9 cellular contexts compared by ENCODE assay signal in the genomic region with DNA sequence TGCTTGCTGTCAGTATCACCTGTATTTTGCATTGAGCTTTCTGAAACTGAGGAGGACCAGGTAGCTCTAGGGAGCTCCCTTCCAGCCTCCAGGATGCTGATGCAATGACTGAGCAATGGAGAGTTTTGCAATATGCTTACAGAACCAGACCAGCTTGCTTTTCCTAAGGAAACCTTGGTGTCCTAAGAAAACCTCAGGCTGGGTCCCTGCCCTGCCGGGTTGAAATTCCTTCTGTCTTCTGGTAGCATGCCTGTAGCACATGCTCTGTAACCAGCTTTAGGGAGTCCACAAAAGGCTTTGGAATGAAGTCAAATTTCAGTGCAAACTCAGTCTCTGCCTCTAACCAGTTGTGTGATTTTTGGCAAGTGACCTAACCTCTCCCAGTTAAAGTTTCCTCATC.
DNase-seq lines count a peak whose midpoint lies in the region; ATAC-seq and TF ChIP-seq lines count a peak whose summit lies in the region.
"Had no signal": no experiment of that assay in that cellular context is flagged by ENCODE, and none has a peak within 500 bp of the region (broad histone marks: within the 10 kb centered on the region; RNA-seq: fewer than 3 reads in every experiment).

No MANE protein-coding gene starts in this region.

- H3K27ac ChIP-seq in MM.1S (ENCODE audit: low read length) (no peak overlapping the region; the same call in 1 of the 2 replicates), lower lobe of right lung (peak overlapping the region; percentile 56)
- no peak overlapping the region for H3K27ac ChIP-seq in effector memory CD4-positive, alpha-beta T cell (ENCODE audit: insufficient read depth, low read length, poor library complexity, severe bottlenecking)

- TF ChIP-seq CTCF in AG09309 (IDR thresholded peaks at IDR 0.05; ENCODE audit: control insufficient read depth, insufficient read depth, low read depth, low read length, missing control alignments) (no peak), MM.1S (IDR thresholded peaks at IDR 0.05; ENCODE audit: low read length) (no peak), cardiac fibroblast (IDR thresholded peaks at IDR 0.05; ENCODE audit: low read depth, low read length) (no peak), lower lobe of right lung (IDR thresholded peaks at IDR 0.05) (no peak)

- no peak overlapping the region for H3K9ac ChIP-seq in MM.1S (ENCODE audit: low read length)

- no peaks in the 10 kb centered on the region for H3K79me2 ChIP-seq in MM.1S (ENCODE audit: low read length)

- ATAC-seq in lower lobe of right lung (peak; percentile 87 to 92), HG02870 (IDR thresholded peaks at IDR 0.05; ENCODE audit: unreplicated experiment) (no peak)

- H3K36me3 ChIP-seq in MM.1S (replicated peaks; ENCODE audit: insufficient read depth, low read length) (no peaks in the 10 kb centered on the region), lower lobe of right lung (no peaks in the 10 kb centered on the region)
- no peaks in the 10 kb centered on the region for H3K36me3 ChIP-seq in effector memory CD4-positive, alpha-beta T cell (ENCODE audit: control insufficient read depth, insufficient read depth, low read length)

- H4K20me1 ChIP-seq in MM.1S (ENCODE audit: insufficient read depth, low read length) = no peaks in the 10 kb centered on the region

- H2AFZ ChIP-seq in MM.1S (ENCODE audit: low read length) = peak overlapping the region; percentile 29; the same call in 1 of the 2 replicates

- peak; percentile 100 for DNase-seq in AG09309 (ENCODE audit: low read depth)
- DNase-seq in MM.1S = no peak
- peak; percentile 98 to 99 for DNase-seq in cardiac fibroblast (ENCODE audit: low read depth in 2 of 2)
- peak; percentile 78 for DNase-seq in lower lobe of right lung
- DNase-seq in effector memory CD4-positive, alpha-beta T cell = no peak
- no peak for DNase-seq in iPS-NIHi7 (ENCODE audit: extremely low spot score)
- DNase-seq in central memory CD4-positive, alpha-beta T cell = no peak
- DNase-seq: T-helper 2 cell had no signal

- H3K4me3 ChIP-seq in AG09309 (ENCODE audit: control insufficient read depth, low read depth, low read length) = no peak overlapping the region
- H3K4me3 ChIP-seq in MM.1S (ENCODE audit: low read length) = no peak overlapping the region
- no peak overlapping the region for H3K4me3 ChIP-seq in cardiac fibroblast (replicated peaks in 1 of 2; ENCODE audit: low read depth in 2 of 2, low read length in 2 of 2)
- H3K4me3 ChIP-seq in lower lobe of right lung = no peak overlapping the region
- no peak overlapping the region for H3K4me3 ChIP-seq in effector memory CD4-positive, alpha-beta T cell (ENCODE audit: insufficient read depth, low read depth, low read length, poor library complexity, severe bottlenecking)

- H3K9me3 ChIP-seq in MM.1S (replicated peaks; ENCODE audit: insufficient read depth, low read length) = no peaks in the 10 kb centered on the region
- peaks cover 5% of the 10 kb centered on the region for H3K9me3 ChIP-seq in lower lobe of right lung
- peaks cover 4% of the 10 kb centered on the region for H3K9me3 ChIP-seq in effector memory CD4-positive, alpha-beta T cell (ENCODE audit: control insufficient read depth, low read length)

- H3K27me3 ChIP-seq in MM.1S (replicated peaks; ENCODE audit: insufficient read depth, low read length) (no peaks in the 10 kb centered on the region), lower lobe of right lung (ENCODE audit: low read depth) (no peaks in the 10 kb centered on the region)
- no peaks in the 10 kb centered on the region for H3K27me3 ChIP-seq in effector memory CD4-positive, alpha-beta T cell (replicated peaks; ENCODE audit: control insufficient read depth, insufficient read depth, low read length, poor library complexity, severe bottlenecking)

- intact Hi-C loops in lower lobe of right lung (cut with DNase I) = no loop called here

- H3K9me2 ChIP-seq in MM.1S (replicated peaks; ENCODE audit: insufficient read depth, low read length) = no peaks in the 10 kb centered on the region

- peaks cover 6% of the 10 kb centered on the region; the same call in 1 of the 2 replicates for H3K4me1 ChIP-seq in MM.1S (ENCODE audit: low read length)
- peaks cover 25% of the 10 kb centered on the region for H3K4me1 ChIP-seq in lower lobe of right lung
- no peaks in the 10 kb centered on the region for H3K4me1 ChIP-seq in effector memory CD4-positive, alpha-beta T cell (ENCODE audit: control insufficient read depth, insufficient read depth, low read length, poor library complexity, severe bottlenecking)

- H3F3A ChIP-seq in MM.1S (ENCODE audit: insufficient read depth, low read length) = no peaks in the 10 kb centered on the region

- no peak overlapping the region for H3K4me2 ChIP-seq in MM.1S (ENCODE audit: low read depth, low read length)

Comparison
In these comparisons a context has a peak if more than half of its experiments do, and no peak if none do; other contexts are left out.
1. DNase-seq: peak in AG09309 (single experiment), cardiac fibroblast (2 of 2) and lower lobe of right lung (single experiment); none in MM.1S (single experiment), effector memory CD4-positive, alpha-beta T cell (0 of 3), iPS-NIHi7 (single experiment) and central memory CD4-positive, alpha-beta T cell (single experiment).